In genomic region chr11:34053161-34053686, GRCh38 we compare ENCODE assay signal across 8 cellular contexts. TPM values are rescaled to one million over a fixed set of nuclear protein-coding genes. Genes with fewer than 3 reads are reported as not detected.
DNase-seq lines count a peak whose midpoint lies in the region; ATAC-seq, FAIRE-seq and TF ChIP-seq lines count a peak whose summit lies in the region.

No MANE protein-coding gene starts in this region.

- H3K27ac Mint-ChIP-seq in nephron: peak overlapping the region; percentile 98 to 100 (median 99)

- H3K4me1 Mint-ChIP-seq in nephron: peaks cover 40% of the 10 kb centered on the region

- DNase-seq in Ammon's horn (ENCODE audit: low spot score) (peak; percentile 77), HTR-8/SVneo (ENCODE audit: insufficient read length, low spot score) (peak; percentile 61), fibroblast of mammary gland (ENCODE audit: low read depth) (peak; percentile 73)
- peak; percentile 48 to 68 for DNase-seq in activated T-helper 1 cell treated with anti-CD3 and anti-CD28 coated beads, Interleukin-2, amount 50 U/mL, for 16 hours (ENCODE audit: low read depth in 1 of 2, low spot score in 1 of 2)
- peak; percentile 81 for DNase-seq in stimulated activated naive CD8-positive, alpha-beta T cell treated with anti-CD3 and anti-CD28 coated beads, Interleukin-15, Interleukin-2, amounts not matched to agents 100 U/mL and 50 U/mL, for 24 hours

- peak; percentile 60 for ATAC-seq in stimulated activated naive CD8-positive, alpha-beta T cell treated with anti-CD3 and anti-CD28 coated beads, Interleukin-15, Interleukin-2, amounts not matched to agents 100 U/mL and 50 U/mL, for 24 hours

- H3K27me3 Mint-ChIP-seq in nephron (ENCODE audit: low read depth): no peaks in the 10 kb centered on the region

- TF ChIP-seq CTCF in fibroblast of mammary gland (conservative IDR thresholded peaks at IDR 0.05; ENCODE audit: control insufficient read depth, insufficient read depth, low read depth, low read length): no peak
- TF ChIP-seq CTCF in nephron (IDR thresholded peaks at IDR 0.05; ENCODE audit: unreplicated experiment in 3 of 3): no peak

- H3K36me3 Mint-ChIP-seq in nephron (ENCODE audit: low read depth): peaks cover 27% of the 10 kb centered on the region

- H3K4me3 ChIP-seq in fibroblast of mammary gland (ENCODE audit: control insufficient read depth, low read depth, low read length): peak overlapping the region; percentile 89

- no peak for FAIRE-seq in HTR-8/SVneo (lab: Jason Lieb, UNC)

- H3K9me3 Mint-ChIP-seq in nephron: no peaks in the 10 kb centered on the region

- TF ChIP-seq POLR2A in GM19193 (IDR thresholded peaks at IDR 0.05; ENCODE audit: extremely low read depth, insufficient read depth, insufficient read length): peak; percentile 60

- peak overlapping the region; percentile 98 to 99 (median 98) for H3K4me3 Mint-ChIP-seq in nephron

TF ChIP-seq in PFSK-1, 5 proteins besides CTCF, POLR2A, EP300 and RAD21:
- TF ChIP-seq FOXP2 (optimal IDR thresholded peaks at IDR 0.05; ENCODE audit: borderline replicate concordance, extremely low read depth, extremely low read length, insufficient read depth) (no peak), REST (IDR thresholded peaks at IDR 0.05; ENCODE audit: insufficient read depth in 1 of 2, low read depth in 2 of 2, low read length in 2 of 2) (no peak; a peak in 1 of 4 replicates), SIN3A (IDR thresholded peaks at IDR 0.05; ENCODE audit: borderline replicate concordance, insufficient read depth, low read length) (peak; percentile 74; the same call in 1 of the 2 replicates), TAF1 (IDR thresholded peaks at IDR 0.05; ENCODE audit: borderline replicate concordance, insufficient read depth, low read length) (peak; percentile 89; the same call in 1 of the 2 replicates), POLR2AphosphoS5 (IDR thresholded peaks at IDR 0.05; ENCODE audit: low read depth, low read length) (peak; percentile 66; the same call in 1 of the 2 replicates)

RNA-seq across cellular contexts. Expression of gene CAPRIN1, which starts 1.7 kb away (rescaled TPM):
- 147 TPM for polyA plus RNA-seq in PFSK-1 (2012; ENCODE audit: insufficient read length, low read depth)

RNA-seq across cellular contexts. Expression of gene NAT10, which starts 52.2 kb away (rescaled TPM):
- polyA plus RNA-seq in PFSK-1 (2012; ENCODE audit: insufficient read length, low read depth): 45.9 TPM

Comparison
In these comparisons a context has a peak if more than half of its experiments do, and no peak if none do; other contexts are left out.
1. Peak in every context shown above with its lines: DNase-seq, ATAC-seq and H3K4me3 ChIP-seq.